ENCODE assay signal across 22 cellular contexts in genomic region chr4:133124746-133125145, GRCh38. TPM values are rescaled to one million over a fixed set of nuclear protein-coding genes. Genes with fewer than 3 reads are reported as not detected.
"Had no signal": no experiment of that assay in that cellular context is flagged by ENCODE, and none has a peak within 500 bp of the region (broad histone marks: within the 10 kb centered on the region; RNA-seq: fewer than 3 reads in every experiment).

No MANE protein-coding gene starts in this region.

- H3K27ac ChIP-seq: hepatocyte, left ventricle myocardium inferior, ovary, right atrium auricular region, right lobe of liver, tibial nerve, upper lobe of left lung, vagina had no signal

- H3K9me3 ChIP-seq: left ventricle myocardium inferior, mucosa of descending colon, ovary, right atrium auricular region, right lobe of liver, tibial nerve, upper lobe of left lung, vagina had no signal

- H3K79me2 ChIP-seq: hepatocyte had no signal

- H3K4me3 ChIP-seq: hepatocyte, left ventricle myocardium inferior, mucosa of descending colon, ovary, right atrium auricular region, right lobe of liver, smooth muscle cell, tibial nerve, upper lobe of left lung, vagina had no signal

- H3K4me2 ChIP-seq: hepatocyte, smooth muscle cell had no signal

- H3K36me3 ChIP-seq: left ventricle myocardium inferior, ovary, right atrium auricular region, right lobe of liver, tibial nerve, upper lobe of left lung, vagina had no signal

- H2AFZ ChIP-seq: hepatocyte had no signal

- DNase-seq: islet precursor cell; left ventricle myocardium inferior; midbrain; mucosa of descending colon; naive thymus-derived CD4-positive, alpha-beta T cell; occipital lobe; ovary; right lobe of liver; stimulated activated CD4-positive, alpha-beta T cell treated with anti-CD3 and anti-CD28 coated beads, Interleukin-1b, Interleukin-23, amount 100 ng/mL, for 48 hours; stimulated activated CD4-positive, alpha-beta T cell treated with anti-CD3 and anti-CD28 coated beads, Interleukin-2, amount 100 ng/mL, for 48 hours; stimulated activated CD4-positive, alpha-beta T cell treated with anti-CD3 and anti-CD28 coated beads, Interleukin-4, amount 100 ng/mL, for 4 hours; stimulated activated CD8-positive, alpha-beta memory T cell treated with anti-CD3 and anti-CD28 coated beads, Interleukin-4, amount 100 ng/mL, for 48 hours; stimulated activated naive CD4-positive, alpha-beta T cell treated with Interleukin-2 at 50 U/mL for 16 hours; stimulated activated naive CD8-positive, alpha-beta T cell treated with anti-CD3 and anti-CD28 coated beads, Interleukin-15, amount 100 ng/mL, for 72 hours; substantia nigra; upper lobe of left lung had no signal

- H3K27me3 ChIP-seq: hepatocyte, ovary, right atrium auricular region, right lobe of liver, tibial nerve, upper lobe of left lung, vagina had no signal

- H3K4me1 ChIP-seq: left ventricle myocardium inferior, right atrium auricular region, right lobe of liver, tibial nerve, upper lobe of left lung, vagina had no signal

- ATAC-seq: mucosa of descending colon; naive thymus-derived CD4-positive, alpha-beta T cell; natural killer cell treated with Interleukin-12 subunit alpha and Interleukin-12 subunit beta and Interleukin-15 and Interleukin-18, amount 100 ng/mL, for 72 hours; right lobe of liver; stimulated activated naive CD8-positive, alpha-beta T cell treated with anti-CD3 and anti-CD28 coated beads, Interleukin-15, amount 100 ng/mL, for 72 hours had no signal

RNA-seq across cellular contexts. Expression of gene PCDH10, which starts 24.3 kb away (rescaled TPM):
- total RNA-seq: naive thymus-derived CD4-positive, alpha-beta T cell; natural killer cell treated with Interleukin-12 subunit alpha and Interleukin-12 subunit beta and Interleukin-15 and Interleukin-18, amount 100 ng/mL, for 72 hours had no signal
- polyA plus RNA-seq: naive thymus-derived CD4-positive, alpha-beta T cell had no signal
